Comparison of ENCODE assay signal across 8 cellular contexts in genomic region chr16:68086860-68087268, GRCh38. TPM values are rescaled to one million over a fixed set of nuclear protein-coding genes. Genes with fewer than 3 reads are reported as not detected.
DNase-seq lines count a peak whose midpoint lies in the region; ATAC-seq and TF ChIP-seq lines count a peak whose summit lies in the region.

No MANE protein-coding gene starts in this region.

- H3K27ac ChIP-seq in AG04450 (ENCODE audit: low read depth, low read length), result no peak overlapping the region
- no peak overlapping the region for H3K27ac ChIP-seq in HUES48 (ENCODE audit: low read depth, low read length)
- peak overlapping the region in 3 of 4 donors; percentile 2 to 98 (median 89) for H3K27ac ChIP-seq in body of pancreas

- no peaks in the 10 kb centered on the region for H3K27me3 ChIP-seq in AG04450 (ENCODE audit: control insufficient read depth, insufficient read depth, low read length)
- H3K27me3 ChIP-seq in HUES48 (ENCODE audit: control insufficient read depth, insufficient read depth, low read length), result no peaks in the 10 kb centered on the region
- H3K27me3 ChIP-seq in body of pancreas, result no peaks in the 10 kb centered on the region
- peaks cover 21% of the 10 kb centered on the region for H3K27me3 ChIP-seq in mucosa of stomach (ENCODE audit: control insufficient read depth, insufficient read depth, low read length)

- H3K36me3 ChIP-seq in HUES48 (ENCODE audit: control insufficient read depth, insufficient read depth, low read length) (no peaks in the 10 kb centered on the region), body of pancreas (replicated peaks in 1 of 2; ENCODE audit: insufficient read depth in 1 of 2, low read depth in 2 of 2) (no peaks in the 10 kb centered on the region), mucosa of stomach (ENCODE audit: control insufficient read depth, insufficient read depth, low read length) (no peaks in the 10 kb centered on the region)

- WGBS in body of pancreas, 2 donors, result 26 to 30% methylated on average over 6 of the region's 6 CpGs

- DNase-seq in AG04450 (ENCODE audit: low read depth, low spot score), result no peak
- DNase-seq in body of pancreas, result no peak
- no peak for DNase-seq in NCI-H446 (lab: John Stamatoyannopoulos, UW)

- intact Hi-C loops in body of pancreas (cut with DNase I), result loop anchor here (10.0 kb wide), 1 partner anchor 138 kb away; no protein-coding TSS in a partner anchor

- TF ChIP-seq CTCF in AG04450 (IDR thresholded peaks at IDR 0.05; ENCODE audit: low read depth, low read length) (no peak), body of pancreas (IDR thresholded peaks at IDR 0.05) (no peak)

- H3K4me3 ChIP-seq in AG04450 (ENCODE audit: low read depth, low read length) (peak overlapping the region; percentile 81), HUES48 (ENCODE audit: low read depth, low read length) (peak overlapping the region; percentile 100), body of pancreas (peak overlapping the region in 1 of 2 donors; percentile 94), mucosa of stomach (ENCODE audit: low read length) (peak overlapping the region; percentile 63)

- no peak for ATAC-seq in body of pancreas
- ATAC-seq in GM18519 (IDR thresholded peaks at IDR 0.05; ENCODE audit: low FRiP score, unreplicated experiment), result no peak
- no peak for ATAC-seq in GM21723 (IDR thresholded peaks at IDR 0.05; ENCODE audit: unreplicated experiment)
- no peak for ATAC-seq in HG03439 (IDR thresholded peaks at IDR 0.05; ENCODE audit: unreplicated experiment)

- H3K9me3 ChIP-seq in AG04450 (ENCODE audit: control insufficient read depth, insufficient read depth, low read length) (no peaks in the 10 kb centered on the region), HUES48 (ENCODE audit: control insufficient read depth, insufficient read depth, low read length) (no peaks in the 10 kb centered on the region), body of pancreas (no peaks in the 10 kb centered on the region), mucosa of stomach (ENCODE audit: control insufficient read depth, low read length) (no peaks in the 10 kb centered on the region)

- CTCF ChIA-PET in AG04450 (lab: Charles Lee), result interaction anchor here (0.6 kb wide), 2 partner anchors 14 to 21 kb away, joined by 3 to 4 read pairs; no protein-coding TSS in a partner anchor

- no peak for TF ChIP-seq POLR2A in body of pancreas (IDR thresholded peaks at IDR 0.05)

- H3K9ac ChIP-seq in HUES48 (ENCODE audit: low read depth, low read length) (no peak overlapping the region), mucosa of stomach (ENCODE audit: low read length) (no peak overlapping the region)

- POLR2A ChIA-PET in AG04450 (lab: Yijun Ruan, JAX), result no interaction called here

- peaks cover 13% of the 10 kb centered on the region; the same call in 1 of the 2 replicates for H3K4me1 ChIP-seq in HUES48 (ENCODE audit: control insufficient read depth, insufficient read depth, low read length)
- peaks cover 50% of the 10 kb centered on the region for H3K4me1 ChIP-seq in body of pancreas
- H3K4me1 ChIP-seq in mucosa of stomach (ENCODE audit: control insufficient read depth, insufficient read depth, low read length), result peaks cover 30% of the 10 kb centered on the region

RNA-seq across cellular contexts. Expression of gene NFATC3, which starts 1.7 kb away (rescaled TPM):
- 13.8 and 16.7 TPM in 2 replicates for polyA plus RNA-seq in AG04450 (2011; rRNA removed)
- polyA minus RNA-seq in AG04450 (2011; rRNA and poly(A)+ RNA removed), result 33.8 and 42.5 TPM in 2 replicates
- 10 to 100 TPM; 15.5 to 19.5 TPM for total RNA-seq in body of pancreas

Comparison
In these comparisons a context has a peak if more than half of its experiments do, and no peak if none do; other contexts are left out.
1. H3K27ac ChIP-seq: peak in body of pancreas (3 of 4); none in AG04450 (single experiment) and HUES48 (single experiment).